Comparison of ENCODE assay signal across 16 cellular contexts in genomic region chr6:11586117-11586516, GRCh38. TPM values are rescaled to one million over a fixed set of nuclear protein-coding genes. Genes with fewer than 3 reads are reported as not detected.
DNase-seq lines count a peak whose midpoint lies in the region; ATAC-seq and TF ChIP-seq lines count a peak whose summit lies in the region.
"Had no signal": no experiment of that assay in that cellular context is flagged by ENCODE, and none has a peak within 500 bp of the region (broad histone marks: within the 10 kb centered on the region; RNA-seq: fewer than 3 reads in every experiment).

No MANE protein-coding gene starts in this region.

- H3K4me3 ChIP-seq in SK-N-MC, result 0 out of 2 replicates have a peak overlapping the region, but pooled peaks have one; percentile 20
- no peak overlapping the region for H3K4me3 ChIP-seq in fibroblast of lung (replicated peaks in 1 of 4; ENCODE audit: control extremely low read depth in 1 of 4, insufficient read depth in 1 of 4, low read depth in 3 of 4, low read length in 4 of 4)
- no peak overlapping the region for H3K4me3 ChIP-seq in neuronal stem cell (ENCODE audit: low read length in 2 of 2)
- H3K4me3 ChIP-seq: body of pancreas had no signal

- H3K79me2 ChIP-seq in fibroblast of lung (ENCODE audit: control insufficient read depth, insufficient read depth, low read length), result no peaks in the 10 kb centered on the region

- peaks cover 8% of the 10 kb centered on the region for H3K27me3 Mint-ChIP-seq in activated CD8-positive, alpha-beta T cell treated with anti-CD3 and anti-CD28 coated beads, Interleukin-2, amount 10 ng/mL, durations not matched to agents 7 days and 5 days (ENCODE audit: low read depth)
- H3K27me3 Mint-ChIP-seq in activated naive CD4-positive, alpha-beta T cell treated with anti-CD3 and anti-CD28 coated beads for 36 hours (ENCODE audit: low read depth), result no peaks in the 10 kb centered on the region

- H3K4me2 ChIP-seq in fibroblast of lung (ENCODE audit: extremely low read depth, insufficient read depth, low read length) (peak overlapping the region; percentile 61), neuronal stem cell (ENCODE audit: insufficient read depth, low read length, poor library complexity, severe bottlenecking) (no peak overlapping the region)

- WGBS in neuronal stem cell (ENCODE audit: extremely low coverage in 2 of 2, insufficient read length in 2 of 2, insufficient replicate concordance in 1 of 2), 2 donors, result no CpG with 5 or more reads among the region's 4 CpGs

- H3K27ac ChIP-seq in SK-N-MC (peak overlapping the region; percentile 59; the same call in 1 of the 2 replicates), fibroblast of lung (ENCODE audit: insufficient read depth, low read length) (peak overlapping the region; percentile 95), neuronal stem cell (replicated peaks; ENCODE audit: low read length) (peak overlapping the region; percentile 79)
- H3K27ac ChIP-seq: body of pancreas had no signal

- no peak for ATAC-seq in activated CD8-positive, alpha-beta T cell treated with anti-CD3 and anti-CD28 coated beads, Interleukin-2, amount 10 ng/mL, durations not matched to agents 7 days and 5 days
- ATAC-seq in HG02938 (IDR thresholded peaks at IDR 0.05; ENCODE audit: unreplicated experiment), result no peak
- ATAC-seq: natural killer cell had no signal

- H4K20me1 ChIP-seq in fibroblast of lung (ENCODE audit: control insufficient read depth, extremely low read depth, insufficient read depth, low read length), result no peaks in the 10 kb centered on the region

- no peaks in the 10 kb centered on the region for H3K9me3 Mint-ChIP-seq in activated CD8-positive, alpha-beta T cell treated with anti-CD3 and anti-CD28 coated beads, Interleukin-2, amount 10 ng/mL, durations not matched to agents 7 days and 5 days (ENCODE audit: insufficient read depth)
- no peaks in the 10 kb centered on the region for H3K9me3 Mint-ChIP-seq in activated naive CD4-positive, alpha-beta T cell treated with anti-CD3 and anti-CD28 coated beads for 36 hours
- H3K9me3 Mint-ChIP-seq: natural killer cell had no signal

- no peak overlapping the region for H3K4me3 Mint-ChIP-seq in activated CD8-positive, alpha-beta T cell treated with anti-CD3 and anti-CD28 coated beads, Interleukin-2, amount 10 ng/mL, durations not matched to agents 7 days and 5 days
- H3K4me3 Mint-ChIP-seq in activated naive CD4-positive, alpha-beta T cell treated with anti-CD3 and anti-CD28 coated beads for 36 hours, result no peak overlapping the region
- H3K4me3 Mint-ChIP-seq: natural killer cell had no signal

- no peak overlapping the region for H4K8ac ChIP-seq in neuronal stem cell (ENCODE audit: low read depth, low read length)

- CTCF ChIA-PET in activated CD8-positive, alpha-beta T cell treated with anti-CD3 and anti-CD28 coated beads, Interleukin-2, amount 10 ng/mL, durations not matched to agents 7 days and 5 days (lab: Charles Lee), result interaction anchor here (0.7 to 1.9 kb wide), 3 partner anchors 9 to 69 kb away, joined by 3 to 5 read pairs (median 4); no protein-coding TSS in a partner anchor
- CTCF ChIA-PET in activated naive CD4-positive, alpha-beta T cell treated with anti-CD3 and anti-CD28 coated beads for 36 hours (lab: Charles Lee), result interaction anchor here (1.0 kb wide), 1 partner anchor 26 kb away, joined by 4 read pairs; no protein-coding TSS in a partner anchor

- H3K36me3 Mint-ChIP-seq in activated CD8-positive, alpha-beta T cell treated with anti-CD3 and anti-CD28 coated beads, Interleukin-2, amount 10 ng/mL, durations not matched to agents 7 days and 5 days (ENCODE audit: low read depth), result no peaks in the 10 kb centered on the region
- H3K36me3 Mint-ChIP-seq in activated naive CD4-positive, alpha-beta T cell treated with anti-CD3 and anti-CD28 coated beads for 36 hours (ENCODE audit: low read depth), result no peaks in the 10 kb centered on the region
- H3K36me3 Mint-ChIP-seq: natural killer cell had no signal

- intact Hi-C loops in activated naive CD4-positive, alpha-beta T cell treated with anti-CD3 and anti-CD28 coated beads for 36 hours (cut with micrococcal nuclease), result loop anchor here (5.0 kb wide), 2 partner anchors 71 to 326 kb away; no protein-coding TSS in a partner anchor

- H2BK120ac ChIP-seq in neuronal stem cell (ENCODE audit: low read depth, low read length), result no peak overlapping the region

- no peak overlapping the region for H4K91ac ChIP-seq in neuronal stem cell (ENCODE audit: low read depth, low read length, poor library complexity)

- DNase-seq in DMS114 treated with DMSO at 0.1 percent for 48 hours (lab: John Stamatoyannopoulos, UW; ENCODE audit: unreplicated experiment) (peak; percentile 52), SK-N-MC (ENCODE audit: low read depth, low spot score) (no peak), fibroblast of lung (ENCODE audit: low read depth in 2 of 2) (peak in 1 of 2 donors; percentile 50), neuronal stem cell (ENCODE audit: low spot score) (no peak)
- DNase-seq in activated CD8-positive, alpha-beta T cell treated with anti-CD3 and anti-CD28 coated beads, Interleukin-2, amount 10 ng/mL, durations not matched to agents 7 days and 5 days, result no peak
- DNase-seq in activated naive CD4-positive, alpha-beta T cell treated with anti-CD3 and anti-CD28 coated beads for 36 hours, result no peak
- DNase-seq in activated T-cell treated with anti-CD3 and anti-CD28 coated beads, Interleukin-2, amount 50 U/mL, for 1 hour, result no peak
- DNase-seq: activated CD4-positive, alpha-beta T cell treated with anti-CD3 and anti-CD28 coated beads, Interleukin-2, amount 50 U/mL, for 1 hour; activated naive CD4-positive, alpha-beta T cell treated with anti-CD3 and anti-CD28 coated beads, Interleukin-2, amount 50 U/mL, for 16 hours; activated T-cell treated with anti-CD3 and anti-CD28 coated beads for 4 hours; body of pancreas; COR-L47; GDM1; natural killer cell; SIG-M5 had no signal

- H2BK5ac ChIP-seq in neuronal stem cell (ENCODE audit: low read length), result no peak overlapping the region

- H3K23ac ChIP-seq in neuronal stem cell (ENCODE audit: low read depth, low read length, poor library complexity), result no peak overlapping the region

- H3K4ac ChIP-seq in neuronal stem cell (ENCODE audit: low read length), result no peak overlapping the region

- no peak overlapping the region for H3K27ac Mint-ChIP-seq in activated CD8-positive, alpha-beta T cell treated with anti-CD3 and anti-CD28 coated beads, Interleukin-2, amount 10 ng/mL, durations not matched to agents 7 days and 5 days
- H3K27ac Mint-ChIP-seq in activated naive CD4-positive, alpha-beta T cell treated with anti-CD3 and anti-CD28 coated beads for 36 hours, result no peak overlapping the region
- H3K27ac Mint-ChIP-seq: natural killer cell had no signal

- no peak overlapping the region for H3K18ac ChIP-seq in neuronal stem cell (ENCODE audit: low read length)

- H3K36me3 ChIP-seq in SK-N-MC (ENCODE audit: insufficient read depth, low read length) (no peaks in the 10 kb centered on the region), fibroblast of lung (ENCODE audit: control insufficient read depth, insufficient read depth, low read length) (no peaks in the 10 kb centered on the region), neuronal stem cell (replicated peaks in 1 of 2; ENCODE audit: control insufficient read depth in 2 of 2, insufficient read depth in 2 of 2, low read length in 2 of 2) (no peaks in the 10 kb centered on the region)

- H3K14ac ChIP-seq in neuronal stem cell (ENCODE audit: low read length), result no peak overlapping the region

- H3K4me1 Mint-ChIP-seq in activated CD8-positive, alpha-beta T cell treated with anti-CD3 and anti-CD28 coated beads, Interleukin-2, amount 10 ng/mL, durations not matched to agents 7 days and 5 days (ENCODE audit: low read depth), result no peaks in the 10 kb centered on the region
- H3K4me1 Mint-ChIP-seq in activated naive CD4-positive, alpha-beta T cell treated with anti-CD3 and anti-CD28 coated beads for 36 hours (ENCODE audit: low read depth), result no peaks in the 10 kb centered on the region
- H3K4me1 Mint-ChIP-seq: natural killer cell had no signal

- no peak for TF ChIP-seq CTCF in fibroblast of lung (conservative IDR thresholded peaks at IDR 0.05 in 1 of 2, IDR thresholded peaks at IDR 0.05 in 1 of 2; ENCODE audit: low read depth in 1 of 2, low read length in 2 of 2)

- H2BK15ac ChIP-seq in neuronal stem cell (ENCODE audit: low read length), result no peak overlapping the region

- H3K4me1 ChIP-seq in fibroblast of lung (ENCODE audit: control insufficient read depth, extremely low read depth, insufficient read depth, low read length) (peaks cover 29% of the 10 kb centered on the region), neuronal stem cell (ENCODE audit: control insufficient read depth in 2 of 2, insufficient read depth in 1 of 2, low read depth in 1 of 2, low read length in 2 of 2) (peaks cover 6 to 7% of the 10 kb centered on the region in 2 donors)
- H3K4me1 ChIP-seq: body of pancreas had no signal

- H2AK5ac ChIP-seq in neuronal stem cell (ENCODE audit: low read depth, low read length), result no peak overlapping the region

- POLR2A ChIA-PET in activated CD8-positive, alpha-beta T cell treated with anti-CD3 and anti-CD28 coated beads, Interleukin-2, amount 10 ng/mL, durations not matched to agents 7 days and 5 days (lab: Charles Lee), result no interaction called here

- H3K27me3 ChIP-seq in fibroblast of lung (ENCODE audit: control insufficient read depth, insufficient read depth, low read length) (no peaks in the 10 kb centered on the region), neuronal stem cell (ENCODE audit: control insufficient read depth in 3 of 3, insufficient read depth in 3 of 3, low read depth in 1 of 3, low read length in 3 of 3) (no peaks in the 10 kb centered on the region)
- H3K27me3 ChIP-seq: body of pancreas had no signal

- H3K79me1 ChIP-seq in neuronal stem cell (ENCODE audit: low read depth, low read length), result no peaks in the 10 kb centered on the region

- H3K9ac ChIP-seq in SK-N-MC (ENCODE audit: insufficient read length), result no peak overlapping the region
- peak overlapping the region; percentile 26 for H3K9ac ChIP-seq in fibroblast of lung (ENCODE audit: insufficient read depth, low read length)
- no peak overlapping the region for H3K9ac ChIP-seq in neuronal stem cell (ENCODE audit: low read depth, low read length, poor library complexity)

- no peak overlapping the region for H2BK12ac ChIP-seq in neuronal stem cell (ENCODE audit: low read length)

- H3K9me3 ChIP-seq in SK-N-MC (ENCODE audit: low read depth, low read length), result no peaks in the 10 kb centered on the region
- H3K9me3 ChIP-seq in fibroblast of lung (ENCODE audit: control insufficient read depth, insufficient read depth, low read depth, low read length), result no peaks in the 10 kb centered on the region
- no peaks in the 10 kb centered on the region for H3K9me3 ChIP-seq in neuronal stem cell (replicated peaks in 1 of 2; ENCODE audit: control insufficient read depth in 2 of 2, insufficient read depth in 1 of 2, low read depth in 1 of 2, low read length in 2 of 2)
- H3K9me3 ChIP-seq: body of pancreas had no signal

- H2AFZ ChIP-seq in fibroblast of lung (ENCODE audit: low read length) (no peak overlapping the region), neuronal stem cell (ENCODE audit: low read length) (peak overlapping the region; percentile 57)

RNA-seq across cellular contexts. Expression of gene TMEM170B, which starts 48.6 kb away (rescaled TPM):
- 3.6 and 4.5 TPM in 2 replicates for total RNA-seq in fibroblast of lung
- 1.2 and 1.5 TPM in 2 replicates for polyA plus RNA-seq in fibroblast of lung
- 1.1 TPM in 2 replicates for polyA plus RNA-seq in fibroblast of lung (2012)
- polyA minus RNA-seq in fibroblast of lung (ENCODE audit: low replicate concordance), result 0.48 and 0.67 TPM in 2 replicates
- polyA plus RNA-seq in neuronal stem cell (2013, experiment 1 of 2), result 13.1 TPM
- polyA plus RNA-seq in neuronal stem cell (2013, experiment 2 of 2), result 13.0 TPM
- under 1 TPM; 0.89 to 0.95 TPM for total RNA-seq in activated CD8-positive, alpha-beta T cell treated with anti-CD3 and anti-CD28 coated beads, Interleukin-2, amount 10 ng/mL, durations not matched to agents 7 days and 5 days
- under 1 TPM; 0.40 to 0.57 TPM for total RNA-seq in activated naive CD4-positive, alpha-beta T cell treated with anti-CD3 and anti-CD28 coated beads for 36 hours
